Comparison of ENCODE assay signal across 8 cellular contexts in genomic region chr19:44954649-44955499, GRCh38. TPM values are rescaled to one million over a fixed set of nuclear protein-coding genes. Genes with fewer than 3 reads are reported as not detected.
DNase-seq lines count a peak whose midpoint lies in the region; ATAC-seq, FAIRE-seq and TF ChIP-seq lines count a peak whose summit lies in the region.

CLPTM1 (plus strand) TSS chr19:44955380; CDS start chr19:44955396, 16 bp downstream.

- BruUV-seq in IMR-90 (replicated peaks; lab: Mats Ljungman, UMichigan) (TSS peak; percentile 96), OCI-LY7 (replicated peaks; lab: Mats Ljungman, UMichigan) (TSS peak; percentile 99), endothelial cell of umbilical vein (replicated peaks; lab: Mats Ljungman, UMichigan) (TSS peak; percentile 93)

- no peak for TF ChIP-seq RAD21 in IMR-90 (IDR thresholded peaks at IDR 0.05; ENCODE audit: low read length)

- peak within 1 kb of the TSS; percentile 87 for H2AK5ac ChIP-seq in IMR-90 (ENCODE audit: low read depth, low read length)

- H3K9me1 ChIP-seq in IMR-90 (ENCODE audit: insufficient read depth, low read length) (peaks cover 11% of the 10 kb centered on the region; the same call in 1 of the 2 replicates), endothelial cell of umbilical vein (replicated peaks; ENCODE audit: control insufficient read depth, extremely low read depth, insufficient read depth, low read length) (no peaks in the 10 kb centered on the region)

- H4K91ac ChIP-seq in IMR-90 (ENCODE audit: insufficient read depth, low read depth, low read length), result peak within 1 kb of the TSS; percentile 99

- POLR2A ChIA-PET in IMR-90 (lab: Charles Lee; ENCODE audit: unreplicated experiment), result no interaction called here
- POLR2A ChIA-PET in OCI-LY7 (lab: Charles Lee), result interaction anchor here (0.6 to 1.0 kb wide), 2 partner anchors 46 to 80 kb away, joined by 3 to 4 read pairs; partner anchors contain the start of gene RELB
- POLR2A ChIA-PET in endothelial cell of umbilical vein (lab: Charles Lee), result interaction anchor here (0.6 to 1.3 kb wide), 3 partner anchors 39 to 84 kb away, joined by 3 read pairs; no protein-coding TSS in a partner anchor

- no peak for TF ChIP-seq CTCF in IMR-90 (conservative IDR thresholded peaks at IDR 0.05; ENCODE audit: low read depth, low read length)
- no peak for TF ChIP-seq CTCF in OCI-LY7 (conservative IDR thresholded peaks at IDR 0.05; ENCODE audit: low read length)
- no peak for TF ChIP-seq CTCF in endothelial cell of umbilical vein (IDR thresholded peaks at IDR 0.05; ENCODE audit: extremely low read depth in 1 of 2, insufficient read depth in 1 of 2, low read depth in 1 of 2, low read length in 2 of 2)

- ATAC-seq in GM21529 (IDR thresholded peaks at IDR 0.05; ENCODE audit: unreplicated experiment) (peak; percentile 70), IMR-90 (ENCODE audit: low read depth) (peak; percentile 95)

- H3K18ac ChIP-seq in IMR-90 (ENCODE audit: low read depth, low read length), result peak within 1 kb of the TSS; percentile 98

- intact Hi-C loops in IMR-90 (cut with micrococcal nuclease) (loop anchor here (10.0 kb wide), 1 partner anchor 380 kb away; no protein-coding TSS in a partner anchor), OCI-LY7 (cut with micrococcal nuclease; ENCODE audit: unreplicated experiment) (loop anchor here (5.0 kb wide), 2 partner anchors 62 to 63 kb away; partner anchors contain the start of gene TOMM40), endothelial cell of umbilical vein (cut with micrococcal nuclease) (loop anchor here (1.0 to 10.0 kb wide), 5 partner anchors 28 to 233 kb away; partner anchors contain the start of gene BCAM)

- H3K79me1 ChIP-seq in IMR-90 (ENCODE audit: low read depth in 1 of 2, low read length in 2 of 2), result peaks cover 2 to 58% of the 10 kb centered on the region in 2 experiments; a peak in 3 of 4 replicates

- H2AFZ ChIP-seq in IMR-90 (replicated peaks; ENCODE audit: low read length, poor library complexity) (peak within 1 kb of the TSS; percentile 100), OCI-LY7 (ENCODE audit: low read length) (peak within 1 kb of the TSS; percentile 61), endothelial cell of umbilical vein (ENCODE audit: low read depth, low read length) (peak within 1 kb of the TSS; percentile 98)

- FAIRE-seq in endothelial cell of umbilical vein (lab: Jason Lieb, UNC), result peak; percentile 97

- H3K27ac ChIP-seq in IMR-90 (ENCODE audit: insufficient read depth, low read length) (peak within 1 kb of the TSS; percentile 95), OCI-LY7 (ENCODE audit: low read depth, low read length, poor library complexity, severe bottlenecking) (peak within 1 kb of the TSS; percentile 82), endothelial cell of umbilical vein (ENCODE audit: insufficient read depth, low read depth, low read length) (peak within 1 kb of the TSS; percentile 93)

- peak within 1 kb of the TSS; percentile 100 for H3K23ac ChIP-seq in IMR-90 (ENCODE audit: low read depth, low read length)

- H3K4me2 ChIP-seq in IMR-90 (ENCODE audit: low read depth, low read length), result peak within 1 kb of the TSS; percentile 96
- peak within 1 kb of the TSS; percentile 81 for H3K4me2 ChIP-seq in OCI-LY7 (ENCODE audit: low read length)
- H3K4me2 ChIP-seq in endothelial cell of umbilical vein (ENCODE audit: insufficient read depth, low read length), result peak within 1 kb of the TSS; percentile 98

- H2BK20ac ChIP-seq in IMR-90 (ENCODE audit: low read depth, low read length), result peak within 1 kb of the TSS; percentile 74; the same call in 1 of the 2 replicates

- peak within 1 kb of the TSS; percentile 100 for H3K14ac ChIP-seq in IMR-90 (replicated peaks; ENCODE audit: low read depth, low read length)

- peak; percentile 95 for DNase-seq in DMS 273 treated with DMSO at 0.1 percent for 48 hours (lab: John Stamatoyannopoulos, UW)
- DNase-seq in IMR-90, result peak; percentile 97
- peak; percentile 97 for DNase-seq in OCI-LY7 (ENCODE audit: low spot score)
- DNase-seq in activated T-cell treated with anti-CD3 and anti-CD28 coated beads for 1 hour (ENCODE audit: low read depth), result peak; percentile 93
- DNase-seq in endothelial cell of umbilical vein (ENCODE audit: low read depth, low spot score), result peak; percentile 96
- peak; percentile 96 for DNase-seq in midbrain (lab: John Stamatoyannopoulos, UW)
- DNase-seq in stimulated activated CD8-positive, alpha-beta memory T cell treated with anti-CD3 and anti-CD28 coated beads, Interleukin-15, amount 100 ng/mL, for 48 hours (ENCODE audit: low read depth in 2 of 2), result peak; percentile 94 to 95

- in situ Hi-C loops in IMR-90 (cut with MboI; ENCODE audit: low sequenced_read_pairs), result loop anchor here (5.0 to 10.0 kb wide), 2 partner anchors 43 to 270 kb away; partner anchors contain the start of gene APOC1

- peak within 1 kb of the TSS; percentile 72 to 100 for H4K8ac ChIP-seq in IMR-90 (ENCODE audit: low read depth in 2 of 2, low read length in 2 of 2)

- H3K36me3 ChIP-seq in IMR-90 (ENCODE audit: control insufficient read depth, insufficient read depth, low read length) (peaks cover 5% of the 10 kb centered on the region), OCI-LY7 (ENCODE audit: insufficient read depth, low read length) (peaks cover 11% of the 10 kb centered on the region; the same call in 1 of the 2 replicates), endothelial cell of umbilical vein (ENCODE audit: control insufficient read depth in 2 of 2, extremely low read depth in 1 of 2, insufficient read depth in 2 of 2, low read length in 2 of 2) (no peaks in the 10 kb centered on the region)

- H3K9me3 ChIP-seq in IMR-90 (ENCODE audit: control insufficient read depth, insufficient read depth, low read length), result no peaks in the 10 kb centered on the region
- no peaks in the 10 kb centered on the region for H3K9me3 ChIP-seq in OCI-LY7 (ENCODE audit: low read length)
- no peaks in the 10 kb centered on the region for H3K9me3 ChIP-seq in endothelial cell of umbilical vein (replicated peaks; ENCODE audit: control insufficient read depth, insufficient read depth, low read length)

- CTCF ChIA-PET in IMR-90 (lab: Yijun Ruan, JAX) (interaction anchor here (1.2 kb wide), 1 partner anchor 50 kb away, joined by 3 read pairs; no protein-coding TSS in a partner anchor), OCI-LY7 (lab: Charles Lee; ENCODE audit: unreplicated experiment) (no interaction called here), endothelial cell of umbilical vein (lab: Charles Lee) (interaction anchor here (0.9 to 1.7 kb wide), 4 partner anchors 35 to 51 kb away, joined by 3 to 5 read pairs (median 4); partner anchors contain the start of gene APOE)

- peak within 1 kb of the TSS; percentile 96 for H2AK9ac ChIP-seq in IMR-90 (replicated peaks; ENCODE audit: low read depth, low read length, poor library complexity)

- peak within 1 kb of the TSS; percentile 99 for H2BK5ac ChIP-seq in IMR-90 (ENCODE audit: low read depth, low read length, poor library complexity, severe bottlenecking)

- peak within 1 kb of the TSS; percentile 98 for H2BK15ac ChIP-seq in IMR-90 (ENCODE audit: low read depth, low read length)

- peaks cover 44% of the 10 kb centered on the region for H4K20me1 ChIP-seq in IMR-90 (ENCODE audit: insufficient read depth, low read length)
- H4K20me1 ChIP-seq in OCI-LY7 (ENCODE audit: insufficient read depth, low read length), result no peaks in the 10 kb centered on the region
- H4K20me1 ChIP-seq in endothelial cell of umbilical vein (replicated peaks; ENCODE audit: control insufficient read depth, extremely low read depth, insufficient read depth, low read length), result no peaks in the 10 kb centered on the region

- H3K9ac ChIP-seq in IMR-90 (ENCODE audit: low read depth, low read length), result peak within 1 kb of the TSS; percentile 99
- H3K9ac ChIP-seq in endothelial cell of umbilical vein (replicated peaks; ENCODE audit: extremely low read depth, insufficient read depth, low read length), result peak within 1 kb of the TSS; percentile 97

- H4K5ac ChIP-seq in IMR-90 (ENCODE audit: low read depth, low read length), result peak within 1 kb of the TSS; percentile 98

- peaks cover 7% of the 10 kb centered on the region for H3K4me1 ChIP-seq in IMR-90 (ENCODE audit: control insufficient read depth, insufficient read depth, low read length)
- H3K4me1 ChIP-seq in OCI-LY7 (ENCODE audit: insufficient read depth, low read length, poor library complexity, severe bottlenecking), result peaks cover 50% of the 10 kb centered on the region
- peaks cover 15% of the 10 kb centered on the region for H3K4me1 ChIP-seq in endothelial cell of umbilical vein (ENCODE audit: control insufficient read depth, extremely low read depth, insufficient read depth, low read length)

- TF ChIP-seq POLR2A in IMR-90 (IDR thresholded peaks at IDR 0.05; ENCODE audit: low read depth, low read length), result peak; percentile 80
- peak; percentile 80 for TF ChIP-seq POLR2A in endothelial cell of umbilical vein (IDR thresholded peaks at IDR 0.05; ENCODE audit: low read depth, low read length)

- peak within 1 kb of the TSS; percentile 97 for H2BK120ac ChIP-seq in IMR-90 (ENCODE audit: low read depth, low read length)

- H3K56ac ChIP-seq in IMR-90 (ENCODE audit: extremely low read depth, insufficient read depth, low read length), result peak within 1 kb of the TSS; percentile 100

- H3K4ac ChIP-seq in IMR-90 (ENCODE audit: low read depth, low read length), result peak within 1 kb of the TSS; percentile 99

- H3K79me2 ChIP-seq in OCI-LY7 (ENCODE audit: insufficient read depth, low read depth, low read length) (peaks cover 55% of the 10 kb centered on the region), endothelial cell of umbilical vein (ENCODE audit: control insufficient read depth, insufficient read depth, low read length) (peaks cover 46% of the 10 kb centered on the region)

- H3K9me2 ChIP-seq in OCI-LY7 (ENCODE audit: insufficient read depth, low read length), result no peaks in the 10 kb centered on the region

- dilution Hi-C loops in IMR-90 (cut with HindIII; ENCODE audit: low sequenced_read_pairs, unreplicated experiment), result no loop called here
- dilution Hi-C loops in endothelial cell of umbilical vein (cut with MboI; ENCODE audit: extremely low pct_ligation_motif_present, low sequenced_read_pairs), result no loop called here

- H3K4me3 ChIP-seq in IMR-90 (ENCODE audit: insufficient read depth, low read depth, low read length) (peak within 1 kb of the TSS; percentile 84), OCI-LY7 (ENCODE audit: low read depth, low read length, poor library complexity, severe bottlenecking) (peak within 1 kb of the TSS; percentile 75), endothelial cell of umbilical vein (replicated peaks in 1 of 3; ENCODE audit: insufficient read depth in 1 of 3, low read depth in 1 of 3, low read length in 3 of 3) (peak within 1 kb of the TSS; percentile 87 to 95 (median 90))

- whole genome bisulfite sequencing in IMR-90 (ENCODE audit: extremely low coverage in 2 of 2, insufficient read length in 1 of 2), 2 experiments, result 0% methylated on average over 44 of the region's 65 CpGs; no CpG with 5 or more reads in 1 of the 2 experiments

- H3K27me3 ChIP-seq in IMR-90 (ENCODE audit: control insufficient read depth, insufficient read depth, low read length), result no peaks in the 10 kb centered on the region
- no peaks in the 10 kb centered on the region for H3K27me3 ChIP-seq in endothelial cell of umbilical vein (ENCODE audit: control insufficient read depth in 2 of 2, insufficient read depth in 2 of 2, low read length in 2 of 2)

RNA-seq across cellular contexts. Expression of gene CLPTM1, which starts in this region (rescaled TPM):
- 23.8 and 27.8 TPM in 2 replicates for total RNA-seq in IMR-90 (2012; rRNA removed)
- polyA plus RNA-seq in IMR-90 (2012; rRNA removed), result 88.8 and 93.2 TPM in 2 replicates
- polyA plus RNA-seq in IMR-90 (2012; cell fraction: cytosol; rRNA removed), result 39.8 and 96.7 TPM in 2 replicates
- 148 and 302 TPM in 2 replicates for polyA plus RNA-seq in IMR-90 (2012; cell fraction: nucleus; rRNA removed; ENCODE audit: low replicate concordance)
- total RNA-seq in OCI-LY7 (2014; rRNA removed; shearing (Covaris generic)), result 32.2 and 34.0 TPM in 2 replicates
- 70.3 and 86.3 TPM in 2 replicates for total RNA-seq in OCI-LY7 (2022)
- total RNA-seq in endothelial cell of umbilical vein, result 108 and 115 TPM in 2 replicates
- polyA plus RNA-seq in endothelial cell of umbilical vein, result 176 and 200 TPM in 2 replicates
- 88.9 and 89.2 TPM in 2 replicates for polyA plus RNA-seq in endothelial cell of umbilical vein (2011; cell fraction: cytosol; rRNA removed)
- polyA plus RNA-seq in endothelial cell of umbilical vein (2011; cell fraction: nucleus; rRNA removed), result 123 and 145 TPM in 2 replicates
- polyA plus RNA-seq in endothelial cell of umbilical vein (2012), result 79.8 and 86.6 TPM in 2 replicates
- 131 and 148 TPM in 2 replicates for polyA minus RNA-seq in endothelial cell of umbilical vein
- polyA minus RNA-seq in endothelial cell of umbilical vein (2011; cell fraction: cytosol; rRNA and poly(A)+ RNA removed), result 36.5 TPM
- 54.8 and 73.4 TPM in 2 replicates for polyA minus RNA-seq in endothelial cell of umbilical vein (2011; cell fraction: nucleus; rRNA and poly(A)+ RNA removed)

Comparison
In these comparisons a context has a peak if more than half of its experiments do, and no peak if none do; other contexts are left out.
1. Peak in every context shown above with its lines: DNase-seq, ATAC-seq, H3K4me3 ChIP-seq and H3K27ac ChIP-seq.